In the genomic region with DNA sequence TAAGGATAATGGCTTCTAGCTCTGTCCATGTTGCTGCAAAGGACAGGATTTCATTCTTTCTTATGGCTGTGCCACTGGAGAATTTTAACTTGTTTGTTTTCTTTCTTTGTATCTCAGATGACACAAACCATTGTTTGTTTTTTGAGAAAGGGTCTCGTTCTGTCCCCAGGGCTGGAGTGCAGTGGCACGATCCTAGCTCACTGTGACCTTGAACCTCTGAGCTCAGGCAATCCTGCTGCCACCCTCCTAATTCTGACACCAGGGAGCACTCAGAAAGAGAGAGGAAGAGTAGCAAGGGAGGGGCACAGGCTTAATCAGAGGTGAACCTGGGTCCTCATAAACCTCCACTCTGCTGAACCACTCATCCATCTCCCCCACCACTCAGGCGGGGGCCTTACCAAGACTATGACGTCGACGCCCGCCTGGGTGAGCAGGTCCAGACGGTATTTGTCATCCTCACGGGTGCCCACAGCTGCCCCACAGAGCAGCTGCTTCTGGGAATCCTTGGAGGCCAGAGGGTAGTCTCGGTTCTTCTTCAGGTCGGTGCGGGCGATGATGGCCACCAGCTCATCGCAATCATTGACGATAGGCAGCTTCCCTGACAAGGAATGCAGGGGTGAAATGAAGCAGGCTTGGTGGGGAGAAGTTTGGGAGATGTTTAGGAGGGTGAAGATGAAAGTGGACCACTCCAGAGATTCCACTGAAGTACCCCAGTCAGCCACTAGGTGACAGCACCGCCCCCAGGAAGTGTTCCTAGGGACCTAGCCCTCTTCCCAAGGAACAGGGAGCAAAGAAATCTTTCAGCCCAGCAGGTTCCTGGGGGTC, we compare ENCODE assay signal across 7 cellular contexts. TPM values are rescaled to one million over a fixed set of nuclear protein-coding genes. Genes with fewer than 3 reads are reported as not detected.
DNase-seq lines count a peak whose midpoint lies in the region; ATAC-seq and TF ChIP-seq lines count a peak whose summit lies in the region.

No MANE protein-coding gene starts in this region.

- H3K27me3 ChIP-seq in SU-DHL-6 (ENCODE audit: low read length) (no peaks in the 10 kb centered on the region), transverse colon (no peaks in the 10 kb centered on the region)

- intact Hi-C loops in transverse colon (cut with DNase I; ENCODE audit: low total_unique reads) = loop anchor here (1.0 kb wide), 1 partner anchor 28 kb away; no protein-coding TSS in a partner anchor

- no peaks in the 10 kb centered on the region for H3K9me3 ChIP-seq in SU-DHL-6 (ENCODE audit: insufficient read depth, low read length)
- H3K9me3 ChIP-seq in transverse colon = no peaks in the 10 kb centered on the region

- H3K27ac ChIP-seq in SU-DHL-6 (ENCODE audit: low read depth, low read length) (no peak overlapping the region), transverse colon (no peak overlapping the region)

- H3K4me3 ChIP-seq in SU-DHL-6 (ENCODE audit: insufficient read depth, low read length, poor library complexity, severe bottlenecking) = no peak overlapping the region
- H3K4me3 ChIP-seq in transverse colon = no peak overlapping the region

- DNase-seq in EH (ENCODE audit: low read depth) = peak; percentile 59
- peak; percentile 76 for DNase-seq in ecto neural progenitor cell (ENCODE audit: low spot score)
- peak; percentile 59 for DNase-seq in medulla oblongata (ENCODE audit: extremely low spot score)
- peak; percentile 69 for DNase-seq in transverse colon

- H3K9ac ChIP-seq in SU-DHL-6 (ENCODE audit: low read length) = no peak overlapping the region

- TF ChIP-seq POLR2A in transverse colon (IDR thresholded peaks at IDR 0.05) = no peak

- H3K36me3 ChIP-seq in SU-DHL-6 (ENCODE audit: low read length) (no peaks in the 10 kb centered on the region), transverse colon (peaks cover 0 to 10% (median 2%) of the 10 kb centered on the region in 4 donors)

- in situ Hi-C loops in transverse colon (cut with MboI; ENCODE audit: low pct_ligation_motif_present in 1 of 4, low pct_unique_long_range_greater_than_20kb in 1 of 4, low sequenced_read_pairs in 3 of 4) = no loop called here

- no peaks in the 10 kb centered on the region for H3K4me1 ChIP-seq in transverse colon

- H3F3A ChIP-seq in SU-DHL-6 (ENCODE audit: insufficient read depth) = no peaks in the 10 kb centered on the region

- no peaks in the 10 kb centered on the region for H4K20me1 ChIP-seq in SU-DHL-6 (ENCODE audit: low read depth, low read length)

- WGBS in transverse colon (ENCODE audit: low coverage in 1 of 2), 2 donors = 72 to 81% methylated on average over 3 to 16 of the region's 16 CpGs

- ATAC-seq in HG02759 (IDR thresholded peaks at IDR 0.05; ENCODE audit: unreplicated experiment) = peak; percentile 56
- ATAC-seq in GM21515 (IDR thresholded peaks at IDR 0.05; ENCODE audit: unreplicated experiment) = no peak

- TF ChIP-seq CTCF in SU-DHL-6 (IDR thresholded peaks at IDR 0.05; ENCODE audit: insufficient read depth, low read length, poor library complexity, severe bottlenecking) (peak; percentile 91), transverse colon (IDR thresholded peaks at IDR 0.05) (peak; percentile 91 to 95 (median 93))

- no peak for TF ChIP-seq EP300 in transverse colon (IDR thresholded peaks at IDR 0.05; ENCODE audit: low read depth)

- no peaks in the 10 kb centered on the region for H3K9me2 ChIP-seq in SU-DHL-6 (replicated peaks; ENCODE audit: insufficient read depth, low read length)

- no peaks in the 10 kb centered on the region for H3K79me2 ChIP-seq in SU-DHL-6 (ENCODE audit: insufficient read depth, low read length)

- no peak overlapping the region for H3K4me2 ChIP-seq in SU-DHL-6 (ENCODE audit: low read depth, low read length, poor library complexity, severe bottlenecking)

- no peak overlapping the region for H2AFZ ChIP-seq in SU-DHL-6 (ENCODE audit: low read depth, low read length, severe bottlenecking)

RNA-seq across cellular contexts. Expression of a gene that starts 11.6 kb away (rescaled TPM):
- total RNA-seq in transverse colon = 100 to 1,000 TPM in 1 of 4 donors, 10 to 100 TPM in 3; 21.4 to 189 (median 44.2) TPM

RNA-seq across cellular contexts. Expression of a gene that starts 36.7 kb away (rescaled TPM):
- total RNA-seq in transverse colon = under 1 TPM in 2 of 4 donors, not detected in 2; 0.16 to 0.41 TPM

RNA-seq across cellular contexts. Expression of a gene that starts 54.5 kb away (rescaled TPM):
- 100 to 1,000 TPM in 1 of 4 donors, 10 to 100 TPM in 2, 1 to 10 TPM in 1; 9.0 to 341 (median 34.2) TPM for total RNA-seq in transverse colon

RNA-seq across cellular contexts. Expression of a gene that starts 57.5 kb away (rescaled TPM):
- 10 to 100 TPM in 1 of 4 donors, 1 to 10 TPM in 2, not detected in 1; 5.3 to 35.5 (median 5.9) TPM for total RNA-seq in transverse colon
